In genomic region chr5:40206030-40206429, GRCh38 we compare ENCODE assay signal across 20 cellular contexts.
A peak's percentile ranks its signal among the peaks of the same experiment; 100 is the strongest.
DNase-seq lines count a peak whose midpoint lies in the region; ATAC-seq and TF ChIP-seq lines count a peak whose summit lies in the region.
"Had no signal": no experiment of that assay in that cellular context is flagged by ENCODE, and none has a peak within 500 bp of the region (broad histone marks: within the 10 kb centered on the region; RNA-seq: fewer than 3 reads in every experiment).

No MANE protein-coding gene starts in this region.

- POLR2A ChIA-PET in activated CD4-positive, alpha-beta T cell treated with anti-CD3 and anti-CD28 coated beads for 36 hours (lab: Charles Lee): interaction anchor here (1.7 kb wide), 1 partner anchor 18 kb away, joined by 6 read pairs; no protein-coding TSS in a partner anchor

- intact Hi-C loops in activated CD4-positive, alpha-beta T cell treated with anti-CD3 and anti-CD28 coated beads for 36 hours (cut with DNase I, micrococcal nuclease): loop anchor here in 1 of 2 experiments (2.0 to 10.0 kb wide), 2 partner anchors 17 to 171 kb away; no protein-coding TSS in a partner anchor

- H2AFZ ChIP-seq in OCI-LY1 (ENCODE audit: low read length): peak overlapping the region; percentile 22; the same call in 1 of the 2 replicates

- H3K9me2 ChIP-seq in OCI-LY1 (ENCODE audit: low read depth, low read length): no peaks in the 10 kb centered on the region

- H3K4me3 ChIP-seq in OCI-LY1 (ENCODE audit: low read depth, low read length, poor library complexity, severe bottlenecking): no peak overlapping the region

- no peaks in the 10 kb centered on the region for H3K4me1 ChIP-seq in OCI-LY1 (ENCODE audit: insufficient read depth, low read length, severe bottlenecking)

- H4K20me1 ChIP-seq in OCI-LY1 (ENCODE audit: insufficient read depth, low read length): no peaks in the 10 kb centered on the region

- no peaks in the 10 kb centered on the region for H3K27me3 Mint-ChIP-seq in activated CD4-positive, alpha-beta T cell treated with anti-CD3 and anti-CD28 coated beads for 36 hours
- H3K27me3 Mint-ChIP-seq: B cell had no signal

- H3K27ac Mint-ChIP-seq in activated CD4-positive, alpha-beta T cell treated with anti-CD3 and anti-CD28 coated beads for 36 hours: peak overlapping the region; percentile 25
- no peak overlapping the region for H3K27ac Mint-ChIP-seq in activated naive CD4-positive, alpha-beta T cell treated with anti-CD3 and anti-CD28 coated beads, Interleukin-2, amount 50 U/mL, for 72 hours
- no peak overlapping the region for H3K27ac Mint-ChIP-seq in stimulated activated effector memory CD8-positive, alpha-beta T cell treated with anti-CD3 and anti-CD28 coated beads, Interleukin-12 subunit alpha, Interleukin-12 subunit beta, amount 100 ng/mL, for 72 hours
- H3K27ac Mint-ChIP-seq: B cell, H9 had no signal

- H3K9ac ChIP-seq in OCI-LY1 (ENCODE audit: low read length): no peak overlapping the region

- H3K79me2 ChIP-seq in OCI-LY1 (ENCODE audit: insufficient read depth, low read length): no peaks in the 10 kb centered on the region

- H3K36me3 Mint-ChIP-seq in activated CD4-positive, alpha-beta T cell treated with anti-CD3 and anti-CD28 coated beads for 36 hours (ENCODE audit: low read depth): peaks cover 15% of the 10 kb centered on the region
- peaks cover 0 to 47% of the 10 kb centered on the region in 2 donors for H3K36me3 Mint-ChIP-seq in activated naive CD4-positive, alpha-beta T cell treated with anti-CD3 and anti-CD28 coated beads, Interleukin-2, amount 50 U/mL, for 72 hours
- no peaks in the 10 kb centered on the region for H3K36me3 Mint-ChIP-seq in stimulated activated effector memory CD8-positive, alpha-beta T cell treated with anti-CD3 and anti-CD28 coated beads, Interleukin-12 subunit alpha, Interleukin-12 subunit beta, amount 100 ng/mL, for 72 hours

- no peaks in the 10 kb centered on the region for H3K27me3 ChIP-seq in OCI-LY1 (ENCODE audit: insufficient read depth, low read length)

- H3K9me3 ChIP-seq in OCI-LY1 (ENCODE audit: low read length): no peaks in the 10 kb centered on the region

- peaks cover 40% of the 10 kb centered on the region for H3K4me1 Mint-ChIP-seq in activated CD4-positive, alpha-beta T cell treated with anti-CD3 and anti-CD28 coated beads for 36 hours
- H3K4me1 Mint-ChIP-seq in stimulated activated effector memory CD8-positive, alpha-beta T cell treated with anti-CD3 and anti-CD28 coated beads, Interleukin-12 subunit alpha, Interleukin-12 subunit beta, amount 100 ng/mL, for 72 hours: peaks cover 16% of the 10 kb centered on the region
- H3K4me1 Mint-ChIP-seq: B cell, H9 had no signal

- DNase-seq in activated CD4-positive, alpha-beta T cell treated with anti-CD3 and anti-CD28 coated beads for 36 hours: peak; percentile 16
- DNase-seq in activated CD4-positive, alpha-beta T cell treated with anti-CD3 and anti-CD28 coated beads, Interleukin-2, amount 50 U/mL, for 48 hours: no peak
- no peak for DNase-seq in activated naive CD4-positive, alpha-beta T cell treated with anti-CD3 and anti-CD28 coated beads, Interleukin-2, amount 50 U/mL, for 72 hours (ENCODE audit: low spot score in 2 of 2)
- DNase-seq in activated naive CD4-positive, alpha-beta T cell (lab: John Stamatoyannopoulos, UW): no peak
- no peak for DNase-seq in stimulated activated effector memory CD8-positive, alpha-beta T cell treated with anti-CD3 and anti-CD28 coated beads, Interleukin-12 subunit alpha, Interleukin-12 subunit beta, amount 100 ng/mL, for 72 hours (ENCODE audit: low spot score in 2 of 2)
- DNase-seq in HT-29 (ENCODE audit: low spot score) (no peak), NCI-H146 (lab: John Stamatoyannopoulos, UW) (no peak)
- DNase-seq: 8988T, COR-L47, DMS 273 treated with DMSO at 0.1 percent for 48 hours, H9, IMR-90, NCI-H1417, NCI-H187 treated with DMSO at 0.1 percent for 48 hours, NCI-H2227 treated with DMSO at 0.1 percent for 48 hours, NCI-H510A treated with DMSO at 0.1 percent for 48 hours, NCI-H774 had no signal

- no peaks in the 10 kb centered on the region for H3K36me3 ChIP-seq in OCI-LY1 (ENCODE audit: insufficient read depth, low read length)

- CTCF ChIA-PET in activated CD4-positive, alpha-beta T cell treated with anti-CD3 and anti-CD28 coated beads for 36 hours (lab: Charles Lee): interaction anchor here (0.5 to 3.9 kb wide), 4 partner anchors 12 to 1716 kb away, joined by 3 to 17 read pairs (median 3); no protein-coding TSS in a partner anchor

- H3K4me2 ChIP-seq in OCI-LY1 (ENCODE audit: low read length): no peak overlapping the region

- H3K27ac ChIP-seq in OCI-LY1 (ENCODE audit: low read depth, low read length, poor library complexity, severe bottlenecking): no peak overlapping the region
- H3K27ac ChIP-seq: HL-60 had no signal

- peak; percentile 76 for ATAC-seq in activated CD4-positive, alpha-beta T cell treated with anti-CD3 and anti-CD28 coated beads for 36 hours
- peak; percentile 60 to 67 for ATAC-seq in activated naive CD4-positive, alpha-beta T cell treated with anti-CD3 and anti-CD28 coated beads, Interleukin-2, amount 50 U/mL, for 72 hours
- ATAC-seq in stimulated activated effector memory CD8-positive, alpha-beta T cell treated with anti-CD3 and anti-CD28 coated beads, Interleukin-12 subunit alpha, Interleukin-12 subunit beta, amount 100 ng/mL, for 72 hours: peak; percentile 85

- H3F3A ChIP-seq in OCI-LY1 (ENCODE audit: insufficient read depth, low read length): 0 out of 2 replicates have a peak, but pooled peaks cover 3% of the 10 kb centered on the region

- no peak for TF ChIP-seq CTCF in OCI-LY1 (IDR thresholded peaks at IDR 0.05; ENCODE audit: low read length)

- H3K9me3 Mint-ChIP-seq in activated CD4-positive, alpha-beta T cell treated with anti-CD3 and anti-CD28 coated beads for 36 hours (ENCODE audit: low read depth): no peaks in the 10 kb centered on the region
- H3K9me3 Mint-ChIP-seq in activated naive CD4-positive, alpha-beta T cell treated with anti-CD3 and anti-CD28 coated beads, Interleukin-2, amount 50 U/mL, for 72 hours: peaks cover 0 to 24% of the 10 kb centered on the region in 2 donors
- H3K9me3 Mint-ChIP-seq in stimulated activated effector memory CD8-positive, alpha-beta T cell treated with anti-CD3 and anti-CD28 coated beads, Interleukin-12 subunit alpha, Interleukin-12 subunit beta, amount 100 ng/mL, for 72 hours: no peaks in the 10 kb centered on the region
- H3K9me3 Mint-ChIP-seq: H9 had no signal

- H3K4me3 Mint-ChIP-seq in activated CD4-positive, alpha-beta T cell treated with anti-CD3 and anti-CD28 coated beads for 36 hours: no peak overlapping the region
- H3K4me3 Mint-ChIP-seq in stimulated activated effector memory CD8-positive, alpha-beta T cell treated with anti-CD3 and anti-CD28 coated beads, Interleukin-12 subunit alpha, Interleukin-12 subunit beta, amount 100 ng/mL, for 72 hours: no peak overlapping the region
- H3K4me3 Mint-ChIP-seq: B cell, H9 had no signal
